18 cellular contexts compared by ENCODE assay signal in genomic region chr22:40376149-40376548, GRCh38.
"Had no signal": no experiment of that assay in that cellular context is flagged by ENCODE, and none has a peak within 500 bp of the region (broad histone marks: within the 10 kb centered on the region; RNA-seq: fewer than 3 reads in every experiment).

No MANE protein-coding gene starts in this region.

- H3K27ac ChIP-seq: esophagus squamous epithelium, ovary, tibial nerve had no signal

- ATAC-seq: activated naive CD8-positive, alpha-beta T cell treated with anti-CD3 and anti-CD28 coated beads, Interleukin-2, amount 50 U/mL, for 24 hours; activated T-helper 17 cell treated with anti-CD3 and anti-CD28 coated beads, Interleukin-2, amount 50 U/mL, for 72 hours had no signal

- H3K4me3 ChIP-seq: esophagus squamous epithelium, ovary, tibial nerve had no signal

- H3K27me3 ChIP-seq: esophagus squamous epithelium, ovary, tibial nerve had no signal

- DNase-seq: activated CD4-positive, alpha-beta T cell treated with anti-CD3 and anti-CD28 coated beads for 1 hour; activated CD4-positive, alpha-beta T cell treated with anti-CD3 and anti-CD28 coated beads, Interleukin-2, amount 50 U/mL, for 4 hours; activated naive CD4-positive, alpha-beta T cell treated with anti-CD3 and anti-CD28 coated beads for 36 hours; activated naive CD8-positive, alpha-beta T cell treated with anti-CD3 and anti-CD28 coated beads, Interleukin-2, amount 50 U/mL, for 24 hours; activated T-cell treated with anti-CD3 and anti-CD28 coated beads for 4 hours; aorta; cortex of kidney; effector CD4-positive, alpha-beta T cell; esophagus squamous epithelium; glutamatergic neuron; hypothalamus; kidney glomerular epithelial cell; ovary; stimulated activated CD4-positive, alpha-beta T cell treated with anti-CD3 and anti-CD28 coated beads, Interleukin-1b, Interleukin-23, amount 100 ng/mL, for 48 hours; T-helper 1 cell; T1000 had no signal

- H3K9me3 ChIP-seq: esophagus squamous epithelium, ovary, tibial nerve had no signal

- H3K36me3 ChIP-seq: ovary had no signal
